ENCODE assay signal across 13 cellular contexts in the genomic region with DNA sequence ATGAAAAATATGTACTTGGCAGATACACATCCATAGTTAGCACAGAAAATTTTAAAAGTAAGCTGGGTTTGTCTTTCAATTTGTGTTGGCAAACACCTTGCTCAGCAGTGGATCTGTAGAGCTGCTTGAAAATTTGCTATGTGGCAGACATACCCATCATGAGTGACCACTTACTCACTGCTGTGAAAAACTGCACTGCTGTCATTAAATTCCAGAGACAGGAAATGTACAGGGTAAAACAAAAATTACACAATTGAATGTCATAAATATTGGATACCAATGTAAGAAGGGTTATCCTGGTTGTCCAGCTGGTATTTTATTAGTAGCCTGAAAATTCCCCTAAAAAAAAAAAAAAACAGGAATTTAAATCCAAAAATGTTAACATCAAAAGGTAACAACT. TPM values are rescaled to one million over a fixed set of nuclear protein-coding genes. Genes with fewer than 3 reads are reported as not detected.
DNase-seq lines count a peak whose midpoint lies in the region; ATAC-seq, FAIRE-seq and TF ChIP-seq lines count a peak whose summit lies in the region.
"Had no signal": no experiment of that assay in that cellular context is flagged by ENCODE, and none has a peak within 500 bp of the region (broad histone marks: within the 10 kb centered on the region; RNA-seq: fewer than 3 reads in every experiment).

No MANE protein-coding gene starts in this region.

- H3K9me3 Mint-ChIP-seq in HFFc6 (no peaks in the 10 kb centered on the region), memory B cell (no peaks in the 10 kb centered on the region), glutamatergic neuron (ENCODE audit: unreplicated experiment) (no peaks in the 10 kb centered on the region)
- H3K9me3 Mint-ChIP-seq: CD8-positive, alpha-beta T cell had no signal

- H3K4me1 Mint-ChIP-seq in HFFc6 (ENCODE audit: low read depth) (peaks cover 15% of the 10 kb centered on the region), memory B cell (no peaks in the 10 kb centered on the region), glutamatergic neuron (ENCODE audit: low read depth, unreplicated experiment) (no peaks in the 10 kb centered on the region)

- FAIRE-seq in GM12878 (lab: Jason Lieb, UNC): no peak

- SMC1A ChIA-PET in GM12878 (lab: Charles Lee; ENCODE audit: uncharacterized antibody, unreplicated experiment): interaction anchor here (0.7 to 1.6 kb wide), 3 partner anchors 8 to 154 kb away, joined by 3 to 6 read pairs (median 4); no protein-coding TSS in a partner anchor

- H3K27me3 ChIP-seq in GM12878 (replicated peaks in 1 of 2; ENCODE audit: control insufficient read depth in 2 of 2, insufficient read depth in 2 of 2, low read length in 1 of 2): no peaks in the 10 kb centered on the region
- H3K27me3 ChIP-seq: upper lobe of left lung had no signal

- H3K27me3 Mint-ChIP-seq in HFFc6 (ENCODE audit: insufficient read depth): no peaks in the 10 kb centered on the region
- H3K27me3 Mint-ChIP-seq in memory B cell: no peaks in the 10 kb centered on the region
- no peaks in the 10 kb centered on the region for H3K27me3 Mint-ChIP-seq in glutamatergic neuron (ENCODE audit: unreplicated experiment)

- intact Hi-C loops in GM12878 (cut with micrococcal nuclease; ENCODE audit: unreplicated experiment): no loop called here

- no peak for TF ChIP-seq RAD21 in GM12878 (IDR thresholded peaks at IDR 0.05; ENCODE audit: insufficient read depth, low read depth, low read length)

- in situ Hi-C loops in GM12878 (cut with MboI): no loop called here

- H3K4me1 ChIP-seq in GM12878 (ENCODE audit: control insufficient read depth, insufficient read depth, low read length): no peaks in the 10 kb centered on the region
- H3K4me1 ChIP-seq: upper lobe of left lung had no signal

- DNase-seq in AG10803 (ENCODE audit: low read depth) (peak; percentile 93), HFFc6 (peak; percentile 57), GM12878 (ENCODE audit: low read depth, low spot score) (no peak), memory B cell (ENCODE audit: low spot score in 2 of 2) (no peak), glutamatergic neuron (no peak), DMS153 (lab: John Stamatoyannopoulos, UW) (no peak)
- DNase-seq: activated CD4-positive, CD25-positive, alpha-beta regulatory T cell; CD8-positive, alpha-beta T cell; effector memory CD4-positive, alpha-beta T cell; stimulated activated CD4-positive, alpha-beta T cell treated with anti-CD3 and anti-CD28 coated beads, Interleukin-2, amount 100 ng/mL, for 48 hours; upper lobe of left lung had no signal

- CTCF ChIA-PET in GM12878 (lab: Yijun Ruan, JAX): interaction anchor here (1.1 to 1.7 kb wide), 4 partner anchors 12 to 263 kb away, joined by 3 to 5 read pairs (median 4); no protein-coding TSS in a partner anchor

- RAD21 ChIA-PET in GM12878 (lab: Charles Lee; ENCODE audit: unreplicated experiment): interaction anchor here (1.0 to 1.9 kb wide), 4 partner anchors 10 to 319 kb away, joined by 3 to 5 read pairs (median 4); no protein-coding TSS in a partner anchor

- H4K20me1 ChIP-seq in GM12878 (ENCODE audit: control insufficient read depth, insufficient read depth): no peaks in the 10 kb centered on the region

- peaks cover 0 to 26% of the 10 kb centered on the region in 2 experiments for H3K36me3 ChIP-seq in GM12878 (ENCODE audit: control insufficient read depth in 2 of 2, insufficient read depth in 2 of 2, low read length in 1 of 2)

- H3K4me2 ChIP-seq in GM12878 (ENCODE audit: control insufficient read depth, insufficient read depth): no peak overlapping the region

- no TSS peak for BruUV-seq in GM12878 (replicated peaks; lab: Mats Ljungman, UMichigan)

- TF ChIP-seq POLR2A in GM12878 (IDR thresholded peaks at IDR 0.05; ENCODE audit: low read depth, low read length): no peak

- H3K79me2 ChIP-seq in GM12878 (ENCODE audit: control insufficient read depth, insufficient read depth, low read length): no peaks in the 10 kb centered on the region

- no peak overlapping the region for H3K27ac ChIP-seq in GM12878 (ENCODE audit: control insufficient read depth, insufficient read depth)
- H3K27ac ChIP-seq: upper lobe of left lung had no signal

- H3K9ac ChIP-seq in GM12878 (ENCODE audit: control insufficient read depth, insufficient read depth, low read length): no peak overlapping the region

- TF ChIP-seq EP300 in GM12878 (IDR thresholded peaks at IDR 0.05; ENCODE audit: borderline replicate concordance in 1 of 2, control insufficient read depth in 1 of 2, low read depth in 2 of 2, low read length in 2 of 2): no peak

- no peak for TF ChIP-seq CTCF in AG10803 (conservative IDR thresholded peaks at IDR 0.05; ENCODE audit: low read length)
- no peak for TF ChIP-seq CTCF in HFFc6 (IDR thresholded peaks at IDR 0.05)
- no peak for TF ChIP-seq CTCF in GM12878 (IDR thresholded peaks at IDR 0.05 in 2 of 3, conservative IDR thresholded peaks at IDR 0.05 in 1 of 3; ENCODE audit: control insufficient read depth in 2 of 3, extremely low read depth in 1 of 3, insufficient read depth in 1 of 3, low read depth in 3 of 3, low read length in 3 of 3)
- no peak for TF ChIP-seq CTCF in glutamatergic neuron (IDR thresholded peaks at IDR 0.05; ENCODE audit: partially characterized antibody, unreplicated experiment)

- H2AFZ ChIP-seq in GM12878 (ENCODE audit: control insufficient read depth, low read depth, low read length): no peak overlapping the region

- H3K36me3 Mint-ChIP-seq in HFFc6 (ENCODE audit: low read depth): peaks cover 20% of the 10 kb centered on the region
- peaks cover 23% of the 10 kb centered on the region for H3K36me3 Mint-ChIP-seq in memory B cell
- H3K36me3 Mint-ChIP-seq in glutamatergic neuron (ENCODE audit: unreplicated experiment): no peaks in the 10 kb centered on the region

- H3K4me3 ChIP-seq in AG10803 (ENCODE audit: low read length): no peak overlapping the region
- H3K4me3 ChIP-seq in GM12878: no peak overlapping the region
- H3K4me3 ChIP-seq: upper lobe of left lung had no signal

- peak overlapping the region; percentile 75 for H3K27ac Mint-ChIP-seq in HFFc6
- H3K27ac Mint-ChIP-seq in memory B cell: peak overlapping the region; percentile 62
- no peak overlapping the region for H3K27ac Mint-ChIP-seq in glutamatergic neuron (ENCODE audit: unreplicated experiment)

- H3K9me3 ChIP-seq in GM12878 (replicated peaks; ENCODE audit: control insufficient read depth, insufficient read depth, low read length): no peaks in the 10 kb centered on the region
- H3K9me3 ChIP-seq: upper lobe of left lung had no signal

- ATAC-seq in GM12878: no peak
- no peak for ATAC-seq in memory B cell (ENCODE audit: low read depth)
- ATAC-seq in HG03521 (IDR thresholded peaks at IDR 0.05; ENCODE audit: unreplicated experiment): no peak
- ATAC-seq in HG02852 (IDR thresholded peaks at IDR 0.05; ENCODE audit: unreplicated experiment): no peak
- ATAC-seq: CD8-positive, alpha-beta T cell had no signal

- H3K4me3 Mint-ChIP-seq in HFFc6 (no peak overlapping the region), memory B cell (no peak overlapping the region), glutamatergic neuron (ENCODE audit: unreplicated experiment) (no peak overlapping the region)
- H3K4me3 Mint-ChIP-seq: CD8-positive, alpha-beta T cell had no signal

- POLR2A ChIA-PET in GM12878 (lab: Charles Lee): interaction anchor here (0.6 kb wide), 1 partner anchor 88 kb away, joined by 3 read pairs; no protein-coding TSS in a partner anchor

RNA-seq across cellular contexts. Expression of a gene that starts 24.5 kb away (rescaled TPM):
- total RNA-seq in HFFc6 (2021; fragmentation: NEBNext Ultra II Directional; extraction: Animal tissue kit (Norgen Biotek cat#: 25700)): 10 to 100 TPM; 18.4 to 25.4 (median 20.6) TPM
- total RNA-seq in GM12878 (2013; cell fraction: nucleolus; rRNA removed): 48.3 and 48.8 TPM in 2 replicates
- 41.1 and 44.9 TPM in 2 replicates for total RNA-seq in GM12878 (2014; rRNA removed)
- 36.9 and 40.3 TPM in 2 replicates for total RNA-seq in GM12878 (2014; rRNA removed; fragmentation: Illumina TruSeq; extraction: Trizol)
- total RNA-seq in GM12878 (2021): 27.1 and 27.6 TPM in 2 replicates
- 12.1 TPM for polyA plus RNA-seq in GM12878 (2011; ENCODE audit: low read depth)
- 95.9 and 114 TPM in 2 replicates for polyA plus RNA-seq in GM12878 (2011; rRNA removed)
- polyA plus RNA-seq in GM12878 (2011; cell fraction: cytosol; rRNA removed): 79.8 and 88.0 TPM in 2 replicates
- polyA plus RNA-seq in GM12878 (2011; cell fraction: nucleus; rRNA removed): 68.6 and 76.0 TPM in 2 replicates
- 12.1 and 19.7 TPM in 2 replicates for polyA plus RNA-seq in GM12878 (2012)
- 56.0 and 77.3 TPM in 2 replicates for polyA plus RNA-seq in GM12878 (2014; fragmentation: Illumina TruSeq; extraction: Trizol)
- polyA plus RNA-seq in GM12878 (2014; fragmentation: Nextera tagmentation; extraction: Ambion mirVana): 10 to 100 TPM; 58.3 to 88.2 TPM
- polyA plus RNA-seq in GM12878 (2014; rRNA removed): 44.4 and 49.0 TPM in 2 replicates
- 10 to 100 TPM; 51.5 to 56.1 TPM for polyA plus RNA-seq in GM12878 (2016; fragmentation: Nextera tagmentation; extraction: Ambion mirVana)
- 89.3 and 98.7 TPM in 2 replicates for polyA minus RNA-seq in GM12878 (2011; rRNA and poly(A)+ RNA removed)
- polyA minus RNA-seq in GM12878 (2011; cell fraction: cytosol; rRNA and poly(A)+ RNA removed): 12.3 and 14.0 TPM in 2 replicates
- 24.7 and 36.3 TPM in 2 replicates for polyA minus RNA-seq in GM12878 (2011; cell fraction: nucleus; rRNA and poly(A)+ RNA removed)
- total RNA-seq in glutamatergic neuron (ENCODE audit: unreplicated experiment): 19.7 TPM

RNA-seq across cellular contexts. Expression of a gene that starts 24.8 kb away (rescaled TPM):
- total RNA-seq in HFFc6 (2021; fragmentation: NEBNext Ultra II Directional; extraction: Animal tissue kit (Norgen Biotek cat#: 25700)): 10 to 100 TPM; 12.4 to 15.6 (median 13.1) TPM
- total RNA-seq in GM12878 (2013; cell fraction: nucleolus; rRNA removed): 122 and 151 TPM in 2 replicates
- total RNA-seq in GM12878 (2014; rRNA removed): 44.4 and 52.8 TPM in 2 replicates
- 58.6 and 58.8 TPM in 2 replicates for total RNA-seq in GM12878 (2014; rRNA removed; fragmentation: Illumina TruSeq; extraction: Trizol)
- 31.2 and 33.8 TPM in 2 replicates for total RNA-seq in GM12878 (2021)
- polyA plus RNA-seq in GM12878 (2011; ENCODE audit: low read depth): 116 TPM
- 176 and 314 TPM in 2 replicates for polyA plus RNA-seq in GM12878 (2011; rRNA removed)
- 73.8 and 89.0 TPM in 2 replicates for polyA plus RNA-seq in GM12878 (2011; cell fraction: cytosol; rRNA removed)
- polyA plus RNA-seq in GM12878 (2011; cell fraction: nucleus; rRNA removed): 68.0 and 80.6 TPM in 2 replicates
- 70.8 and 76.2 TPM in 2 replicates for polyA plus RNA-seq in GM12878 (2012)
- 65.7 and 71.2 TPM in 2 replicates for polyA plus RNA-seq in GM12878 (2014; fragmentation: Illumina TruSeq; extraction: Trizol)
- polyA plus RNA-seq in GM12878 (2014; fragmentation: Nextera tagmentation; extraction: Ambion mirVana): 100 to 1,000 TPM in 1 of 2 experiments, 10 to 100 TPM in 1; 71.2 to 103 TPM
- 49.6 and 59.5 TPM in 2 replicates for polyA plus RNA-seq in GM12878 (2014; rRNA removed)
- 10 to 100 TPM; 46.7 to 48.4 TPM for polyA plus RNA-seq in GM12878 (2016; fragmentation: Nextera tagmentation; extraction: Ambion mirVana)
- 39.9 and 73.6 TPM in 2 replicates for polyA minus RNA-seq in GM12878 (2011; rRNA and poly(A)+ RNA removed)
- 16.0 and 26.3 TPM in 2 replicates for polyA minus RNA-seq in GM12878 (2011; cell fraction: cytosol; rRNA and poly(A)+ RNA removed)
- polyA minus RNA-seq in GM12878 (2011; cell fraction: nucleus; rRNA and poly(A)+ RNA removed): 15.2 and 22.4 TPM in 2 replicates
- total RNA-seq in glutamatergic neuron (ENCODE audit: unreplicated experiment): 44.9 TPM

RNA-seq across cellular contexts. Expression of a gene that starts 49.2 kb away (rescaled TPM):
- 10 to 100 TPM; 25.8 to 28.3 (median 27.3) TPM for total RNA-seq in HFFc6 (2021; fragmentation: NEBNext Ultra II Directional; extraction: Animal tissue kit (Norgen Biotek cat#: 25700))
- total RNA-seq in GM12878 (2013; cell fraction: nucleolus; rRNA removed): 312 and 326 TPM in 2 replicates
- total RNA-seq in GM12878 (2014; rRNA removed): 61.2 and 73.7 TPM in 2 replicates
- total RNA-seq in GM12878 (2014; rRNA removed; fragmentation: Illumina TruSeq; extraction: Trizol): 74.1 and 75.1 TPM in 2 replicates
- 53.4 and 66.3 TPM in 2 replicates for total RNA-seq in GM12878 (2021)
- polyA plus RNA-seq in GM12878 (2011; ENCODE audit: low read depth): 42.3 TPM
- 221 and 318 TPM in 2 replicates for polyA plus RNA-seq in GM12878 (2011; rRNA removed)
- 42.3 and 58.9 TPM in 2 replicates for polyA plus RNA-seq in GM12878 (2011; cell fraction: cytosol; rRNA removed)
- polyA plus RNA-seq in GM12878 (2011; cell fraction: nucleus; rRNA removed): 354 and 384 TPM in 2 replicates
- polyA plus RNA-seq in GM12878 (2012): 75.2 and 84.2 TPM in 2 replicates
- polyA plus RNA-seq in GM12878 (2014; fragmentation: Illumina TruSeq; extraction: Trizol): 85.2 and 101 TPM in 2 replicates
- 100 to 1,000 TPM in 1 of 2 experiments, 10 to 100 TPM in 1; 95.6 to 138 TPM for polyA plus RNA-seq in GM12878 (2014; fragmentation: Nextera tagmentation; extraction: Ambion mirVana)
- polyA plus RNA-seq in GM12878 (2014; rRNA removed): 66.6 and 91.8 TPM in 2 replicates
- 10 to 100 TPM; 63.3 to 63.7 TPM for polyA plus RNA-seq in GM12878 (2016; fragmentation: Nextera tagmentation; extraction: Ambion mirVana)
- 36.1 and 63.4 TPM in 2 replicates for polyA minus RNA-seq in GM12878 (2011; rRNA and poly(A)+ RNA removed)
- polyA minus RNA-seq in GM12878 (2011; cell fraction: cytosol; rRNA and poly(A)+ RNA removed): 20.6 and 21.2 TPM in 2 replicates
- polyA minus RNA-seq in GM12878 (2011; cell fraction: nucleus; rRNA and poly(A)+ RNA removed): 82.1 and 109 TPM in 2 replicates
- 141 TPM for total RNA-seq in glutamatergic neuron (ENCODE audit: unreplicated experiment)

RNA-seq across cellular contexts. Expression of a gene that starts 49.8 kb away (rescaled TPM):
- 10 to 100 TPM; 22.1 to 31.9 (median 29.2) TPM for total RNA-seq in HFFc6 (2021; fragmentation: NEBNext Ultra II Directional; extraction: Animal tissue kit (Norgen Biotek cat#: 25700))
- total RNA-seq in GM12878 (2013; cell fraction: nucleolus; rRNA removed): 38.5 and 43.8 TPM in 2 replicates
- total RNA-seq in GM12878 (2014; rRNA removed): 17.2 and 21.5 TPM in 2 replicates
- total RNA-seq in GM12878 (2014; rRNA removed; fragmentation: Illumina TruSeq; extraction: Trizol): 22.5 and 25.2 TPM in 2 replicates
- 33.1 and 36.9 TPM in 2 replicates for total RNA-seq in GM12878 (2021)
- polyA plus RNA-seq in GM12878 (2011; ENCODE audit: low read depth): 4.0 TPM
- 11.5 and 12.9 TPM in 2 replicates for polyA plus RNA-seq in GM12878 (2011; rRNA removed)
- 4.3 and 5.9 TPM in 2 replicates for polyA plus RNA-seq in GM12878 (2011; cell fraction: cytosol; rRNA removed)
- polyA plus RNA-seq in GM12878 (2011; cell fraction: nucleus; rRNA removed): 11.7 and 18.2 TPM in 2 replicates
- polyA plus RNA-seq in GM12878 (2012): 6.9 and 11.3 TPM in 2 replicates
- 20.9 and 26.0 TPM in 2 replicates for polyA plus RNA-seq in GM12878 (2014; fragmentation: Illumina TruSeq; extraction: Trizol)
- polyA plus RNA-seq in GM12878 (2014; fragmentation: Nextera tagmentation; extraction: Ambion mirVana): 1 to 10 TPM; 6.1 to 6.7 TPM
- polyA plus RNA-seq in GM12878 (2014; rRNA removed): 11.6 and 14.1 TPM in 2 replicates
- 10 to 100 TPM; 18.1 to 19.5 TPM for polyA plus RNA-seq in GM12878 (2016; fragmentation: Nextera tagmentation; extraction: Ambion mirVana)
- 6.9 and 8.6 TPM in 2 replicates for polyA minus RNA-seq in GM12878 (2011; rRNA and poly(A)+ RNA removed)
- polyA minus RNA-seq in GM12878 (2011; cell fraction: cytosol; rRNA and poly(A)+ RNA removed): 5.2 and 6.8 TPM in 2 replicates
- polyA minus RNA-seq in GM12878 (2011; cell fraction: nucleus; rRNA and poly(A)+ RNA removed): 7.1 and 11.7 TPM in 2 replicates
- 28.2 TPM for total RNA-seq in glutamatergic neuron (ENCODE audit: unreplicated experiment)

Comparison
In these comparisons a context has a peak if more than half of its experiments do, and no peak if none do; other contexts are left out.
1. DNase-seq: peak in AG10803 (single experiment) and HFFc6 (single experiment); none in GM12878 (single experiment), memory B cell (0 of 2), glutamatergic neuron (single experiment) and DMS153 (single experiment).